In the genomic region with DNA sequence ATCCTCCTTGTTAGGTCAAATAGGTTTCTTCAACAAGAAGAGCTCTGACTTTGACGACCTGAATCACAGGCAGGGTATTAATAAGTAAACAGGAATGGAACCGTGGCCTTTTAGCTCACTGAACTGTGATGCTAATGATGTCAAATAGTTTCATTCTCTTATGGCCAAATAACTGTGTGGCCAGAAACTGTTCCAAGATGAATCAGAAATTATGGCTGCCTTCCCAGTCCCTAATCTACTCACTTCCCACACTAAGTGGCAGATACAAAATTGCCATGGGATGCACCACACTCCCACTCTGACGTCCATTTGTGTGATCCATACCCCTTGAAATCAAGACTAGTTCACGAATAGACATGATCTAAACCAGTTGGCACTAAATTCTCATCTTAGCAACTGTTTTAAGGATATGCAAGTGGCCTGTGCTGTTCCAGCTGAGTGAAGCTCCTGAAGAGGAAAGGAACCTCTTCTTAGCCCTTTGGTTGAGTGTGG, we compare ENCODE assay signal across 9 cellular contexts.
DNase-seq lines count a peak whose midpoint lies in the region; ATAC-seq and TF ChIP-seq lines count a peak whose summit lies in the region.
"Had no signal": no experiment of that assay in that cellular context is flagged by ENCODE, and none has a peak within 500 bp of the region (broad histone marks: within the 10 kb centered on the region; RNA-seq: fewer than 3 reads in every experiment).

No MANE protein-coding gene starts in this region.

- POLR2A ChIA-PET in CD4-positive, alpha-beta memory T cell (lab: Charles Lee; ENCODE audit: partially characterized antibody) = no interaction called here

- CTCF ChIA-PET in CD4-positive, alpha-beta memory T cell (lab: Charles Lee; ENCODE audit: partially characterized antibody) = no interaction called here

- H3K27ac Mint-ChIP-seq in CD4-positive, alpha-beta memory T cell = peak overlapping the region in 3 of 7 donors; percentile 9 to 77 (median 63)

- no peak for TF ChIP-seq POLR2A in GM18505 (IDR thresholded peaks at IDR 0.05; ENCODE audit: borderline replicate concordance, extremely low read depth, insufficient read depth, insufficient read length)

- H3K4me3 Mint-ChIP-seq in CD4-positive, alpha-beta memory T cell = no peak overlapping the region

- ATAC-seq in GM19452 (IDR thresholded peaks at IDR 0.05; ENCODE audit: unreplicated experiment) = no peak
- ATAC-seq in GM18505 (IDR thresholded peaks at IDR 0.05; ENCODE audit: unreplicated experiment) = no peak

- intact Hi-C loops in CD4-positive, alpha-beta memory T cell (cut with micrococcal nuclease) = no loop called here

- no peaks in the 10 kb centered on the region for H3K9me3 ChIP-seq in adipocyte (ENCODE audit: control insufficient read depth, low read length)
- no peaks in the 10 kb centered on the region for H3K9me3 ChIP-seq in CD4-positive, alpha-beta memory T cell (ENCODE audit: control insufficient read depth in 1 of 2, low read length in 2 of 2)

- peaks cover 7 to 22% (median 19%) of the 10 kb centered on the region in 4 donors for H3K4me1 Mint-ChIP-seq in CD4-positive, alpha-beta memory T cell

- H3K27ac ChIP-seq in CD4-positive, alpha-beta memory T cell (ENCODE audit: low read depth, low read length) = no peak overlapping the region

- H3K4me3 ChIP-seq in adipocyte (ENCODE audit: low read length) = peak overlapping the region; percentile 24
- H3K4me3 ChIP-seq in skeletal muscle cell (ENCODE audit: low read depth, low read length) = no peak overlapping the region
- H3K4me3 ChIP-seq in CD4-positive, alpha-beta memory T cell (ENCODE audit: low read length in 2 of 2) = no peak overlapping the region

- H3K9me3 Mint-ChIP-seq in CD4-positive, alpha-beta memory T cell = peaks cover 0 to 1% (median 0%) of the 10 kb centered on the region in 8 donors

- no peaks in the 10 kb centered on the region for H3K27me3 ChIP-seq in adipocyte (replicated peaks; ENCODE audit: control insufficient read depth, insufficient read depth, low read length)
- no peaks in the 10 kb centered on the region for H3K27me3 ChIP-seq in CD4-positive, alpha-beta memory T cell (ENCODE audit: insufficient read depth, low read length)

- H3K9ac ChIP-seq in adipocyte (ENCODE audit: low read length) = peak overlapping the region; percentile 70

- H3K4me1 ChIP-seq in adipocyte (ENCODE audit: control insufficient read depth, insufficient read depth, low read length) = peaks cover 52% of the 10 kb centered on the region
- H3K4me1 ChIP-seq in CD4-positive, alpha-beta memory T cell (ENCODE audit: insufficient read depth, low read length) = no peaks in the 10 kb centered on the region

- H3K36me3 ChIP-seq in adipocyte (ENCODE audit: control insufficient read depth, insufficient read depth, low read length, severe bottlenecking) = no peaks in the 10 kb centered on the region
- H3K36me3 ChIP-seq in CD4-positive, alpha-beta memory T cell (ENCODE audit: insufficient read depth, low read length) = peaks cover 6% of the 10 kb centered on the region

- H3K36me3 Mint-ChIP-seq in CD4-positive, alpha-beta memory T cell = peaks cover 54 to 58% of the 10 kb centered on the region in 2 donors

- no peaks in the 10 kb centered on the region for H3K27me3 Mint-ChIP-seq in CD4-positive, alpha-beta memory T cell

- DNase-seq in GM04503 (ENCODE audit: low read depth) = peak; percentile 97
- DNase-seq in adipocyte (ENCODE audit: low read depth) = peak; percentile 22
- DNase-seq in glomerular visceral epithelial cell (ENCODE audit: extremely low spot score) = peak; percentile 98
- DNase-seq in skeletal muscle cell (ENCODE audit: low read depth) = peak; percentile 98
- DNase-seq in stimulated activated naive CD4-positive, alpha-beta T cell treated with Interleukin-2 at 50 U/mL for 16 hours (lab: John Stamatoyannopoulos, UW) = no peak
- no peak for DNase-seq in CD4-positive, alpha-beta memory T cell
- DNase-seq: T-helper 1 cell had no signal

Comparison
In these comparisons a context has a peak if more than half of its experiments do, and no peak if none do; other contexts are left out.
1. DNase-seq: peak in GM04503 (single experiment), adipocyte (single experiment), glomerular visceral epithelial cell (single experiment) and skeletal muscle cell (single experiment); none in stimulated activated naive CD4-positive, alpha-beta T cell treated with Interleukin-2 at 50 U/mL for 16 hours (single experiment) and CD4-positive, alpha-beta memory T cell (0 of 5).